ENCODE assay signal across 1 cellular context in the genomic region with DNA sequence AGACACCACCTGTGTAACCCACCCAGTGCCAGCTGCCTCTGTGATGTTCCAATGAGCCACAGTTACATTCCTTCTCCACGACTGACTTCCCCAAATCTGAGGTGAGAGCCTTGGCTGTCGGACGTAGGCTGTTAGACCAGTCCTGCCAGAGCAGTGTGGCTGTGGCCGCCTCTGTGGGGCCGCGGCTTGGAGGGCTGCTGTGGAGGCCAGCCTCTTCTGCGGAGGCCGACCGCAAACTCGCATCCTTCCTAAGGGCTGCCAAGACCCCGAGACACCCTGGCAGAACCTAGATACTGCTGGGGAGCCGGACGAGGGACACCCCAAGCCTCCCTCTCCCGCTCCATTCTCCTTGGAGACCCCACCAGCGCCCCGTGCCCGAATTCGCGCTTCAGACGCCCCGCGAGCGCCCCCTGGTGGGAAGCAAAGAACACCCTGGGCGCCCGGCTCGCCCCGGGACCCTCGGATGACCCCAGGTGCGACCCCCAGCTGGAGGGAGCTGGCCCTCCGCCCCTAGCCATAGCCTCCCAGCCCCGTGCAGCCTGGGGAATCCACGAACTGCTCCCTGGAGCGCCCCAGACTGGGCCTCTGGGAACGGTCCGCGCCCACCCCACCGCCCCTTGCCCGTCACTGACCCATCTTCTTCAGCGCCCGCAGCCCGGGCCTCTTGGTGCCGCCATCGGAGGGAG.
TF ChIP-seq lines count a peak whose summit lies in the region.

No MANE protein-coding gene starts in this region.

TF ChIP-seq in HepG2, 621 proteins besides CTCF, POLR2A, EP300 and RAD21 (continued from another document and continues in another):
- TF ChIP-seq YY1 (IDR thresholded peaks at IDR 0.05; ENCODE audit: insufficient read depth, insufficient replicate concordance, low read depth, low read length) (peak; percentile 30), PRMT3 (CRISPR knock-in tag; IDR thresholded peaks at IDR 0.05; ENCODE audit: borderline replicate concordance, low read depth) (no peak), GZF1 (CRISPR knock-in tag; IDR thresholded peaks at IDR 0.05) (no peak), HDAC2 (CRISPR knock-in tag; IDR thresholded peaks at IDR 0.05) (peak; percentile 15; the same call in 1 of the 2 replicates), KMT2B (CRISPR knock-in tag; IDR thresholded peaks at IDR 0.05) (no peak), ZNF563 (CRISPR knock-in tag; IDR thresholded peaks at IDR 0.05) (0 out of 2 replicates have a peak, but pooled peaks have one; percentile 12), THAP11 (CRISPR knock-in tag; IDR thresholded peaks at IDR 0.05) (no peak), NFATC3 (CRISPR knock-in tag; IDR thresholded peaks at IDR 0.05) (no peak), ZBTB38 (CRISPR knock-in tag; IDR thresholded peaks at IDR 0.05) (no peak; the same call in 1 of the 2 replicates), ZNF225 (CRISPR knock-in tag; IDR thresholded peaks at IDR 0.05) (0 out of 2 replicates have a peak, but pooled peaks have one; percentile 18), ZNF256 (CRISPR knock-in tag; conservative IDR thresholded peaks at IDR 0.05) (0 out of 2 replicates have a peak, but pooled peaks have one; percentile 27), FOXK2 (IDR thresholded peaks at IDR 0.05) (no peak), RARA (CRISPR knock-in tag; IDR thresholded peaks at IDR 0.05) (no peak; the same call in 1 of the 2 replicates), ZNF788 (CRISPR knock-in tag; IDR thresholded peaks at IDR 0.05; ENCODE audit: borderline replicate concordance) (no peak), ZNF180 (CRISPR knock-in tag; IDR thresholded peaks at IDR 0.05; ENCODE audit: borderline replicate concordance, low read depth) (0 out of 2 replicates have a peak, but pooled peaks have one; percentile 34), PHF20 (CRISPR knock-in tag; IDR thresholded peaks at IDR 0.05) (no peak; the same call in 1 of the 2 replicates), ELF4 (CRISPR knock-in tag; IDR thresholded peaks at IDR 0.05; ENCODE audit: borderline replicate concordance) (no peak), ZSCAN30 (CRISPR knock-in tag; IDR thresholded peaks at IDR 0.05) (no peak), ADNP (CRISPR knock-in tag; IDR thresholded peaks at IDR 0.05) (peak; percentile 55; the same call in 1 of the 2 replicates), NFYC (CRISPR knock-in tag; IDR thresholded peaks at IDR 0.05) (no peak), ZBTB21 (CRISPR knock-in tag; IDR thresholded peaks at IDR 0.05) (no peak), MTF2 (CRISPR knock-in tag; IDR thresholded peaks at IDR 0.05; ENCODE audit: borderline replicate concordance) (no peak), KDM3A (CRISPR knock-in tag; IDR thresholded peaks at IDR 0.05; ENCODE audit: low read depth) (0 out of 2 replicates have a peak, but pooled peaks have one; percentile 64), ZNF253 (CRISPR knock-in tag; IDR thresholded peaks at IDR 0.05; ENCODE audit: borderline replicate concordance) (no peak), FOXJ3 (CRISPR knock-in tag; IDR thresholded peaks at IDR 0.05; ENCODE audit: borderline replicate concordance) (no peak), ATF7-NPFF (CRISPR knock-in tag; IDR thresholded peaks at IDR 0.05; ENCODE audit: low read depth) (no peak), WIZ (CRISPR knock-in tag; IDR thresholded peaks at IDR 0.05) (no peak), ZNF350 (CRISPR knock-in tag; IDR thresholded peaks at IDR 0.05; ENCODE audit: borderline replicate concordance, low read depth) (no peak), REL (CRISPR knock-in tag; conservative IDR thresholded peaks at IDR 0.05) (0 out of 2 replicates have a peak, but pooled peaks have one; percentile 19), KDM6A (CRISPR knock-in tag; IDR thresholded peaks at IDR 0.05; ENCODE audit: low read depth) (no peak), LCORL (IDR thresholded peaks at IDR 0.05) (no peak), LCORL (CRISPR knock-in tag; IDR thresholded peaks at IDR 0.05) (no peak)
- TF ChIP-seq, protein P1, sequence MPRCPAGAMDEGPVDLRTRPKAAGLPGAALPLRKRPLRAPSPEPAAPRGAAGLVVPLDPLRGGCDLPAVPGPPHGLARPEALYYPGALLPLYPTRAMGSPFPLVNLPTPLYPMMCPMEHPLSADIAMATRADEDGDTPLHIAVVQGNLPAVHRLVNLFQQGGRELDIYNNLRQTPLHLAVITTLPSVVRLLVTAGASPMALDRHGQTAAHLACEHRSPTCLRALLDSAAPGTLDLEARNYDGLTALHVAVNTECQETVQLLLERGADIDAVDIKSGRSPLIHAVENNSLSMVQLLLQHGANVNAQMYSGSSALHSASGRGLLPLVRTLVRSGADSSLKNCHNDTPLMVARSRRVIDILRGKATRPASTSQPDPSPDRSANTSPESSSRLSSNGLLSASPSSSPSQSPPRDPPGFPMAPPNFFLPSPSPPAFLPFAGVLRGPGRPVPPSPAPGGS (CRISPR knock-in tag; IDR thresholded peaks at IDR 0.05): peak; percentile 32; the same call in 1 of the 2 replicates
- TF ChIP-seq, protein P2, sequence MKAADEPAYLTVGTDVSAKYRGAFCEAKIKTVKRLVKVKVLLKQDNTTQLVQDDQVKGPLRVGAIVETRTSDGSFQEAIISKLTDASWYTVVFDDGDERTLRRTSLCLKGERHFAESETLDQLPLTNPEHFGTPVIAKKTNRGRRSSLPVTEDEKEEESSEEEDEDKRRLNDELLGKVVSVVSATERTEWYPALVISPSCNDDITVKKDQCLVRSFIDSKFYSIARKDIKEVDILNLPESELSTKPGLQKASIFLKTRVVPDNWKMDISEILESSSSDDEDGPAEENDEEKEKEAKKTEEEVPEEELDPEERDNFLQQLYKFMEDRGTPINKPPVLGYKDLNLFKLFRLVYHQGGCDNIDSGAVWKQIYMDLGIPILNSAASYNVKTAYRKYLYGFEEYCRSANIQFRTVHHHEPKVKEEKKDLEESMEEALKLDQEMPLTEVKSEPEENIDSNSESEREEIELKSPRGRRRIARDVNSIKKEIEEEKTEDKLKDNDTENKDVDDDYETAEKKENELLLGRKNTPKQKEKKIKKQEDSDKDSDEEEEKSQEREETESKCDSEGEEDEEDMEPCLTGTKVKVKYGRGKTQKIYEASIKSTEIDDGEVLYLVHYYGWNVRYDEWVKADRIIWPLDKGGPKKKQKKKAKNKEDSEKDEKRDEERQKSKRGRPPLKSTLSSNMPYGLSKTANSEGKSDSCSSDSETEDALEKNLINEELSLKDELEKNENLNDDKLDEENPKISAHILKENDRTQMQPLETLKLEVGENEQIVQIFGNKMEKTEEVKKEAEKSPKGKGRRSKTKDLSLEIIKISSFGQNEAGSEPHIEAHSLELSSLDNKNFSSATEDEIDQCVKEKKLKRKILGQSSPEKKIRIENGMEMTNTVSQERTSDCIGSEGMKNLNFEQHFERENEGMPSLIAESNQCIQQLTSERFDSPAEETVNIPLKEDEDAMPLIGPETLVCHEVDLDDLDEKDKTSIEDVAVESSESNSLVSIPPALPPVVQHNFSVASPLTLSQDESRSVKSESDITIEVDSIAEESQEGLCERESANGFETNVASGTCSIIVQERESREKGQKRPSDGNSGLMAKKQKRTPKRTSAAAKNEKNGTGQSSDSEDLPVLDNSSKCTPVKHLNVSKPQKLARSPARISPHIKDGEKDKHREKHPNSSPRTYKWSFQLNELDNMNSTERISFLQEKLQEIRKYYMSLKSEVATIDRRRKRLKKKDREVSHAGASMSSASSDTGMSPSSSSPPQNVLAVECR (CRISPR knock-in tag; IDR thresholded peaks at IDR 0.05; ENCODE audit: borderline replicate concordance): no peak
- TF ChIP-seq, protein P3, sequence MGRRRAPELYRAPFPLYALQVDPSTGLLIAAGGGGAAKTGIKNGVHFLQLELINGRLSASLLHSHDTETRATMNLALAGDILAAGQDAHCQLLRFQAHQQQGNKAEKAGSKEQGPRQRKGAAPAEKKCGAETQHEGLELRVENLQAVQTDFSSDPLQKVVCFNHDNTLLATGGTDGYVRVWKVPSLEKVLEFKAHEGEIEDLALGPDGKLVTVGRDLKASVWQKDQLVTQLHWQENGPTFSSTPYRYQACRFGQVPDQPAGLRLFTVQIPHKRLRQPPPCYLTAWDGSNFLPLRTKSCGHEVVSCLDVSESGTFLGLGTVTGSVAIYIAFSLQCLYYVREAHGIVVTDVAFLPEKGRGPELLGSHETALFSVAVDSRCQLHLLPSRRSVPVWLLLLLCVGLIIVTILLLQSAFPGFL (CRISPR knock-in tag; IDR thresholded peaks at IDR 0.05): no peak
- TF ChIP-seq, protein P4, sequence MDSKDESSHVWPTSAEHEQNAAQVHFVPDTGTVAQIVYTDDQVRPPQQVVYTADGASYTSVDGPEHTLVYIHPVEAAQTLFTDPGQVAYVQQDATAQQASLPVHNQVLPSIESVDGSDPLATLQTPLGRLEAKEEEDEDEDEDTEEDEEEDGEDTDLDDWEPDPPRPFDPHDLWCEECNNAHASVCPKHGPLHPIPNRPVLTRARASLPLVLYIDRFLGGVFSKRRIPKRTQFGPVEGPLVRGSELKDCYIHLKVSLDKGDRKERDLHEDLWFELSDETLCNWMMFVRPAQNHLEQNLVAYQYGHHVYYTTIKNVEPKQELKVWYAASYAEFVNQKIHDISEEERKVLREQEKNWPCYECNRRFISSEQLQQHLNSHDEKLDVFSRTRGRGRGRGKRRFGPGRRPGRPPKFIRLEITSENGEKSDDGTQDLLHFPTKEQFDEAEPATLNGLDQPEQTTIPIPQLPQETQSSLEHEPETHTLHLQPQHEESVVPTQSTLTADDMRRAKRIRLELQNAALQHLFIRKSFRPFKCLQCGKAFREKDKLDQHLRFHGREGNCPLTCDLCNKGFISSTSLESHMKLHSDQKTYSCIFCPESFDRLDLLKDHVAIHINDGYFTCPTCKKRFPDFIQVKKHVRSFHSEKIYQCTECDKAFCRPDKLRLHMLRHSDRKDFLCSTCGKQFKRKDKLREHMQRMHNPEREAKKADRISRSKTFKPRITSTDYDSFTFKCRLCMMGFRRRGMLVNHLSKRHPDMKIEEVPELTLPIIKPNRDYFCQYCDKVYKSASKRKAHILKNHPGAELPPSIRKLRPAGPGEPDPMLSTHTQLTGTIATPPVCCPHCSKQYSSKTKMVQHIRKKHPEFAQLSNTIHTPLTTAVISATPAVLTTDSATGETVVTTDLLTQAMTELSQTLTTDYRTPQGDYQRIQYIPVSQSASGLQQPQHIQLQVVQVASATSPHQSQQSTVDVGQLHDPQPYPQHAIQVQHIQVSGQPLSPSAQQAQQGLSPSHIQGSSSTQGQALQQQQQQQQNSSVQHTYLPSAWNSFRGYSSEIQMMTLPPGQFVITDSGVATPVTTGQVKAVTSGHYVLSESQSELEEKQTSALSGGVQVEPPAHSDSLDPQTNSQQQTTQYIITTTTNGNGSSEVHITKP (CRISPR knock-in tag; IDR thresholded peaks at IDR 0.05; ENCODE audit: low read depth): no peak
- TF ChIP-seq, protein P5, sequence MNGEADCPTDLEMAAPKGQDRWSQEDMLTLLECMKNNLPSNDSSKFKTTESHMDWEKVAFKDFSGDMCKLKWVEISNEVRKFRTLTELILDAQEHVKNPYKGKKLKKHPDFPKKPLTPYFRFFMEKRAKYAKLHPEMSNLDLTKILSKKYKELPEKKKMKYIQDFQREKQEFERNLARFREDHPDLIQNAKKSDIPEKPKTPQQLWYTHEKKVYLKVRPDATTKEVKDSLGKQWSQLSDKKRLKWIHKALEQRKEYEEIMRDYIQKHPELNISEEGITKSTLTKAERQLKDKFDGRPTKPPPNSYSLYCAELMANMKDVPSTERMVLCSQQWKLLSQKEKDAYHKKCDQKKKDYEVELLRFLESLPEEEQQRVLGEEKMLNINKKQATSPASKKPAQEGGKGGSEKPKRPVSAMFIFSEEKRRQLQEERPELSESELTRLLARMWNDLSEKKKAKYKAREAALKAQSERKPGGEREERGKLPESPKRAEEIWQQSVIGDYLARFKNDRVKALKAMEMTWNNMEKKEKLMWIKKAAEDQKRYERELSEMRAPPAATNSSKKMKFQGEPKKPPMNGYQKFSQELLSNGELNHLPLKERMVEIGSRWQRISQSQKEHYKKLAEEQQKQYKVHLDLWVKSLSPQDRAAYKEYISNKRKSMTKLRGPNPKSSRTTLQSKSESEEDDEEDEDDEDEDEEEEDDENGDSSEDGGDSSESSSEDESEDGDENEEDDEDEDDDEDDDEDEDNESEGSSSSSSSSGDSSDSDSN (CRISPR knock-in tag; IDR thresholded peaks at IDR 0.05): no peak; the same call in none of the 2 replicates
- TF ChIP-seq, protein P6, sequence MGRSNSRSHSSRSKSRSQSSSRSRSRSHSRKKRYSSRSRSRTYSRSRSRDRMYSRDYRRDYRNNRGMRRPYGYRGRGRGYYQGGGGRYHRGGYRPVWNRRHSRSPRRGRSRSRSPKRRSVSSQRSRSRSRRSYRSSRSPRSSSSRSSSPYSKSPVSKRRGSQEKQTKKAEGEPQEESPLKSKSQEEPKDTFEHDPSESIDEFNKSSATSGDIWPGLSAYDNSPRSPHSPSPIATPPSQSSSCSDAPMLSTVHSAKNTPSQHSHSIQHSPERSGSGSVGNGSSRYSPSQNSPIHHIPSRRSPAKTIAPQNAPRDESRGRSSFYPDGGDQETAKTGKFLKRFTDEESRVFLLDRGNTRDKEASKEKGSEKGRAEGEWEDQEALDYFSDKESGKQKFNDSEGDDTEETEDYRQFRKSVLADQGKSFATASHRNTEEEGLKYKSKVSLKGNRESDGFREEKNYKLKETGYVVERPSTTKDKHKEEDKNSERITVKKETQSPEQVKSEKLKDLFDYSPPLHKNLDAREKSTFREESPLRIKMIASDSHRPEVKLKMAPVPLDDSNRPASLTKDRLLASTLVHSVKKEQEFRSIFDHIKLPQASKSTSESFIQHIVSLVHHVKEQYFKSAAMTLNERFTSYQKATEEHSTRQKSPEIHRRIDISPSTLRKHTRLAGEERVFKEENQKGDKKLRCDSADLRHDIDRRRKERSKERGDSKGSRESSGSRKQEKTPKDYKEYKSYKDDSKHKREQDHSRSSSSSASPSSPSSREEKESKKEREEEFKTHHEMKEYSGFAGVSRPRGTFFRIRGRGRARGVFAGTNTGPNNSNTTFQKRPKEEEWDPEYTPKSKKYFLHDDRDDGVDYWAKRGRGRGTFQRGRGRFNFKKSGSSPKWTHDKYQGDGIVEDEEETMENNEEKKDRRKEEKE (IDR thresholded peaks at IDR 0.05): no peak
- TF ChIP-seq, protein P7, sequence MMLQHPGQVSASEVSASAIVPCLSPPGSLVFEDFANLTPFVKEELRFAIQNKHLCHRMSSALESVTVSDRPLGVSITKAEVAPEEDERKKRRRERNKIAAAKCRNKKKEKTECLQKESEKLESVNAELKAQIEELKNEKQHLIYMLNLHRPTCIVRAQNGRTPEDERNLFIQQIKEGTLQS (CRISPR knock-in tag; IDR thresholded peaks at IDR 0.05): no peak
- TF ChIP-seq, protein P8, sequence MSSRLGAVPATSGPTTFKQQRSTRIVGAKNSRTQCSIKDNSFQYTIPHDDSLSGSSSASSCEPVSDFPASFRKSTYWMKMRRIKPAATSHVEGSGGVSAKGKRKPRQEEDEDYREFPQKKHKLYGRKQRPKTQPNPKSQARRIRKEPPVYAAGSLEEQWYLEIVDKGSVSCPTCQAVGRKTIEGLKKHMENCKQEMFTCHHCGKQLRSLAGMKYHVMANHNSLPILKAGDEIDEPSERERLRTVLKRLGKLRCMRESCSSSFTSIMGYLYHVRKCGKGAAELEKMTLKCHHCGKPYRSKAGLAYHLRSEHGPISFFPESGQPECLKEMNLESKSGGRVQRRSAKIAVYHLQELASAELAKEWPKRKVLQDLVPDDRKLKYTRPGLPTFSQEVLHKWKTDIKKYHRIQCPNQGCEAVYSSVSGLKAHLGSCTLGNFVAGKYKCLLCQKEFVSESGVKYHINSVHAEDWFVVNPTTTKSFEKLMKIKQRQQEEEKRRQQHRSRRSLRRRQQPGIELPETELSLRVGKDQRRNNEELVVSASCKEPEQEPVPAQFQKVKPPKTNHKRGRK (CRISPR knock-in tag; IDR thresholded peaks at IDR 0.05): no peak
